In genomic region chr1:12650001-12650421, GRCh38 we compare ENCODE assay signal across 22 cellular contexts. TPM values are rescaled to one million over a fixed set of nuclear protein-coding genes. Genes with fewer than 3 reads are reported as not detected.
DNase-seq lines count a peak whose midpoint lies in the region; ATAC-seq, FAIRE-seq and TF ChIP-seq lines count a peak whose summit lies in the region.
"Had no signal": no experiment of that assay in that cellular context is flagged by ENCODE, and none has a peak within 500 bp of the region (broad histone marks: within the 10 kb centered on the region; RNA-seq: fewer than 3 reads in every experiment).

No MANE protein-coding gene starts in this region.

- intact Hi-C loops in posterior cingulate gyrus (cut with DNase I), result loop anchor here (10.0 kb wide), 1 partner anchor 525 kb away; no protein-coding TSS in a partner anchor

- H3K4me3 ChIP-seq in bronchial epithelial cell (ENCODE audit: low read depth, low read length), result no peak overlapping the region
- H3K4me3 ChIP-seq: GM12878, transverse colon had no signal

- peak; percentile 32 for FAIRE-seq in bronchial epithelial cell (lab: Jason Lieb, UNC)
- FAIRE-seq: colon, GM12878, keratinocyte had no signal

- no peaks in the 10 kb centered on the region for H3K27me3 ChIP-seq in bronchial epithelial cell (ENCODE audit: control insufficient read depth, insufficient read depth, low read length)
- H3K27me3 ChIP-seq: transverse colon had no signal

- H3K36me3 ChIP-seq in bronchial epithelial cell (ENCODE audit: control insufficient read depth, insufficient read depth, low read length), result no peaks in the 10 kb centered on the region
- H3K36me3 ChIP-seq: transverse colon had no signal

- ATAC-seq in GM21619 (IDR thresholded peaks at IDR 0.05; ENCODE audit: unreplicated experiment), result no peak
- ATAC-seq: activated naive CD8-positive, alpha-beta T cell treated with anti-CD3 and anti-CD28 coated beads, Interleukin-2, amount 50 U/mL, for 24 hours; GM12878; stimulated activated naive B cell treated with anti-CD40 and anti-IgM and Interleukin-4, amounts not matched to agents 10 μg/mL and 1 μg/mL and 100 μg/mL, for 72 hours had no signal

- DNase-seq in HS-27A (ENCODE audit: low read depth) (peak; percentile 73), bronchial epithelial cell (ENCODE audit: low read depth) (no peak), kidney glomerular epithelial cell (lab: John Stamatoyannopoulos, UW) (peak; percentile 75), DMS53 treated with DMSO at 0.1 percent for 48 hours (lab: John Stamatoyannopoulos, UW; ENCODE audit: unreplicated experiment) (no peak), iPS-NIHi11 (ENCODE audit: low spot score) (no peak), posterior cingulate gyrus (no peak)
- DNase-seq: activated CD8-positive, alpha-beta memory T cell treated with anti-CD3 and anti-CD28 coated beads for 24 hours; activated naive CD8-positive, alpha-beta T cell treated with anti-CD3 and anti-CD28 coated beads, Interleukin-2, amount 50 U/mL, for 24 hours; head of caudate nucleus; Kasumi-1; midbrain; NCI-H1436; NCI-H2227 treated with DMSO at 0.1 percent for 48 hours; occipital lobe; stimulated activated CD4-positive, alpha-beta T cell treated with anti-CD3 and anti-CD28 coated beads, Interleukin-12 subunit alpha, Interleukin-12 subunit beta, amount 100 ng/mL, for 4 hours; stimulated activated naive B cell treated with anti-CD40 and anti-IgM and Interleukin-4, amounts not matched to agents 10 μg/mL and 1 μg/mL and 100 μg/mL, for 72 hours; T-helper 1 cell; transverse colon had no signal

- TF ChIP-seq CTCF in bronchial epithelial cell (IDR thresholded peaks at IDR 0.05; ENCODE audit: insufficient read depth, low read length, severe bottlenecking), result no peak

RNA-seq across cellular contexts. Expression of gene AADACL4, which starts 6.1 kb away (rescaled TPM):
- not detected in 2 replicates for total RNA-seq in bronchial epithelial cell
- total RNA-seq: GM12878, occipital lobe, transverse colon had no signal

RNA-seq across cellular contexts. Expression of gene DHRS3, which starts 32.0 kb away (rescaled TPM):
- total RNA-seq in bronchial epithelial cell, result 29.3 and 63.7 TPM in 2 replicates

Comparison
In these comparisons a context has a peak if more than half of its experiments do, and no peak if none do; other contexts are left out.
1. DNase-seq: peak in HS-27A (single experiment) and kidney glomerular epithelial cell (single experiment); none in bronchial epithelial cell (single experiment), DMS53 treated with DMSO at 0.1 percent for 48 hours (single experiment), iPS-NIHi11 (single experiment) and posterior cingulate gyrus (0 of 10).